ENCODE assay signal across 9 cellular contexts in genomic region chr16:53131050-53131362, GRCh38.
A peak's percentile ranks its signal among the peaks of the same experiment; 100 is the strongest.
DNase-seq lines count a peak whose midpoint lies in the region; ATAC-seq and TF ChIP-seq lines count a peak whose summit lies in the region.
"Had no signal": no experiment of that assay in that cellular context is flagged by ENCODE, and none has a peak within 500 bp of the region (broad histone marks: within the 10 kb centered on the region; RNA-seq: fewer than 3 reads in every experiment).

No MANE protein-coding gene starts in this region.

- peak overlapping the region; percentile 94 for H3K4me3 ChIP-seq in coronary artery

- TF ChIP-seq CTCF in coronary artery (IDR thresholded peaks at IDR 0.05) (no peak), osteocyte (IDR thresholded peaks at IDR 0.05) (no peak)

- H3K4me1 Mint-ChIP-seq in osteocyte (ENCODE audit: unreplicated experiment): peaks cover 55% of the 10 kb centered on the region

- H3K9me3 Mint-ChIP-seq in osteocyte (ENCODE audit: unreplicated experiment): no peaks in the 10 kb centered on the region
- H3K9me3 Mint-ChIP-seq: activated naive CD4-positive, alpha-beta T cell treated with anti-CD3 and anti-CD28 coated beads, Interleukin-2, amount 50 U/mL, for 72 hours had no signal

- peaks cover 3% of the 10 kb centered on the region for H3K36me3 Mint-ChIP-seq in osteocyte (ENCODE audit: unreplicated experiment)
- H3K36me3 Mint-ChIP-seq: activated naive CD4-positive, alpha-beta T cell treated with anti-CD3 and anti-CD28 coated beads, Interleukin-2, amount 50 U/mL, for 72 hours had no signal

- H3K27ac ChIP-seq in coronary artery: peak overlapping the region; percentile 95 to 98

- peak overlapping the region; percentile 66 for H3K4me3 Mint-ChIP-seq in osteocyte (ENCODE audit: unreplicated experiment)

- H3K27me3 Mint-ChIP-seq in osteocyte (ENCODE audit: unreplicated experiment): no peaks in the 10 kb centered on the region

- no peak overlapping the region for H3K27ac Mint-ChIP-seq in osteocyte (ENCODE audit: unreplicated experiment)

- ATAC-seq in HG03457 (IDR thresholded peaks at IDR 0.05; ENCODE audit: unreplicated experiment): peak; percentile 0
- no peak for ATAC-seq in HG03175 (IDR thresholded peaks at IDR 0.05; ENCODE audit: unreplicated experiment)

- DNase-seq in NCI-H345 (lab: John Stamatoyannopoulos, UW) (peak; percentile 23), NCI-H345 treated with DMSO at 0.1 percent for 48 hours (lab: John Stamatoyannopoulos, UW; ENCODE audit: unreplicated experiment) (no peak), coronary artery (ENCODE audit: low spot score) (no peak), osteocyte (ENCODE audit: extremely low spot score, unreplicated experiment) (no peak), AG08396 (ENCODE audit: low spot score) (no peak), UCSD-AML1 (lab: John Stamatoyannopoulos, UW; ENCODE audit: unreplicated experiment) (no peak)
